Comparison of ENCODE assay signal across 9 cellular contexts in the genomic region with DNA sequence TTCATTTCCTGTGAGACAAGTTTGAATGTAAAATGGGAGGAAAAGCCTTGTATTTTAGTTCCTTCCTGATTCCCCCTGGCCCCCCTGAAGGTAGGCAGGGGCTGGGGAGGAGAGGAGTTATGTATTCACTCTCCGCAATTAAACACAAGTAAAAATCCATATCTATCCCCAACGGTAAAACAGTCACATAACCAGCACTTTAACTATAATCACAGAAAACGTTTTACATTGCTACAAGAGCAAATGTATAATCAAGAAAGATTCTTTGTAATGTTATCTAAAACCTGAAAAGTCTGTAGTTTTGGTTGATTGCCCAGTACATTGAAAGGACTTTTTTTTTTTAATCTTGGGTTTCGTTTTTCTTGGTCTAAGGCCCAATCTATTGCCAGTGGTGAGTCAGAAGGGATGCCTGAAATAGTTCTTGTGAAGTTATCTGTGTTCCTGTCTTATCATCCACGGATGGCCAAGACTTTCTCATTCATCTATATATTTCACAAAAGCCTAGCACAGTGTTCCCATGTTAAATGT. TPM values are rescaled to one million over a fixed set of nuclear protein-coding genes. Genes with fewer than 3 reads are reported as not detected.
DNase-seq lines count a peak whose midpoint lies in the region; ATAC-seq and TF ChIP-seq lines count a peak whose summit lies in the region.
"Had no signal": no experiment of that assay in that cellular context is flagged by ENCODE, and none has a peak within 500 bp of the region (broad histone marks: within the 10 kb centered on the region; RNA-seq: fewer than 3 reads in every experiment).

No MANE protein-coding gene starts in this region.

- WGBS in testis, 2 donors, result 23% methylated on average over 5 of the region's 5 CpGs

- no peak for TF ChIP-seq CTCF in cardiac muscle cell (IDR thresholded peaks at IDR 0.05; ENCODE audit: low read depth, low read length)
- no peak for TF ChIP-seq CTCF in RWPE1 (conservative IDR thresholded peaks at IDR 0.05; ENCODE audit: low read depth)
- no peak for TF ChIP-seq CTCF in foreskin fibroblast (IDR thresholded peaks at IDR 0.05; ENCODE audit: low read depth, low read length)
- TF ChIP-seq CTCF in testis (IDR thresholded peaks at IDR 0.05), result no peak

- no peaks in the 10 kb centered on the region for H3K9me2 ChIP-seq in Karpas-422 (replicated peaks; ENCODE audit: insufficient read depth, low read length)

- H3K79me2 ChIP-seq in Karpas-422 (ENCODE audit: low read length), result no peaks in the 10 kb centered on the region

- H3K27ac ChIP-seq in cardiac muscle cell (peak overlapping the region; percentile 56), RWPE1 (no peak overlapping the region), testis (peak overlapping the region; percentile 80), Karpas-422 (ENCODE audit: low read length) (no peak overlapping the region)

- TF ChIP-seq POLR2A in testis (IDR thresholded peaks at IDR 0.05), result no peak

- POLR2A ChIA-PET in RWPE1 (lab: Yijun Ruan, JAX; ENCODE audit: low non-redundant PET), result no interaction called here

- intact Hi-C loops in left ventricle myocardium superior (cut with micrococcal nuclease) (no loop called here), testis (cut with DNase I; ENCODE audit: low total_unique reads) (no loop called here)

- no peak overlapping the region for H3K4me2 ChIP-seq in Karpas-422 (ENCODE audit: low read depth, low read length, poor library complexity, severe bottlenecking)

- no peaks in the 10 kb centered on the region for H3K9me3 ChIP-seq in cardiac muscle cell (ENCODE audit: low read depth)
- no peaks in the 10 kb centered on the region for H3K9me3 ChIP-seq in testis
- H3K9me3 ChIP-seq in Karpas-422 (ENCODE audit: low read length), result no peaks in the 10 kb centered on the region

- no peak overlapping the region for H2AFZ ChIP-seq in Karpas-422 (ENCODE audit: low read length)

- H3K4me1 ChIP-seq in cardiac muscle cell (ENCODE audit: low read depth) (no peaks in the 10 kb centered on the region), testis (peaks cover 10% of the 10 kb centered on the region), Karpas-422 (ENCODE audit: low read length) (no peaks in the 10 kb centered on the region)

- DNase-seq in cardiac muscle cell (ENCODE audit: low read depth in 1 of 2, low spot score in 1 of 2), result peak in 1 of 2 donors; percentile 92
- DNase-seq in left ventricle myocardium superior, result no peak
- DNase-seq in RWPE1 (ENCODE audit: low spot score), result peak; percentile 58
- DNase-seq in foreskin fibroblast, result peak; percentile 69 to 86
- DNase-seq in testis, result peak; percentile 34
- DNase-seq in Karpas-422, result no peak
- no peak for DNase-seq in stimulated activated CD8-positive, alpha-beta memory T cell treated with anti-CD3 and anti-CD28 coated beads, Interleukin-4, amount 100 ng/mL, for 48 hours
- DNase-seq: C1 segment of cervical spinal cord had no signal

- H3K27me3 ChIP-seq in cardiac muscle cell, result no peaks in the 10 kb centered on the region
- H3K27me3 ChIP-seq in testis, result no peaks in the 10 kb centered on the region
- no peaks in the 10 kb centered on the region for H3K27me3 ChIP-seq in Karpas-422 (ENCODE audit: low read length)

- no peak overlapping the region for H3K4me3 ChIP-seq in cardiac muscle cell
- no peak overlapping the region for H3K4me3 ChIP-seq in foreskin fibroblast (ENCODE audit: low read depth in 1 of 2, low read length in 2 of 2)
- no peak overlapping the region for H3K4me3 ChIP-seq in testis
- no peak overlapping the region for H3K4me3 ChIP-seq in Karpas-422 (ENCODE audit: low read length)

- H4K20me1 ChIP-seq in Karpas-422 (ENCODE audit: insufficient read depth, low read depth, low read length), result no peaks in the 10 kb centered on the region

- H3K9ac ChIP-seq in Karpas-422 (ENCODE audit: low read length), result no peak overlapping the region

- H3K36me3 ChIP-seq in cardiac muscle cell, result no peaks in the 10 kb centered on the region
- H3K36me3 ChIP-seq in testis (ENCODE audit: low read depth, missing control alignments), result no peaks in the 10 kb centered on the region
- H3K36me3 ChIP-seq in Karpas-422 (ENCODE audit: insufficient read depth, low read length), result no peaks in the 10 kb centered on the region

- CTCF ChIA-PET in RWPE1 (lab: Yijun Ruan, JAX), result no interaction called here

- ATAC-seq in left ventricle myocardium superior (no peak), HG02642 (IDR thresholded peaks at IDR 0.05; ENCODE audit: poor library complexity, unreplicated experiment) (no peak)

RNA-seq across cellular contexts. Expression of gene CCNYL1, which starts 34.5 kb away (rescaled TPM):
- total RNA-seq in cardiac muscle cell, result 5.7 and 7.4 TPM in 2 replicates
- polyA plus RNA-seq in cardiac muscle cell, result 6.8 and 9.8 TPM in 2 replicates
- 8.3 TPM for total RNA-seq in left ventricle myocardium superior
- 10 to 100 TPM; 13.8 to 25.6 TPM for total RNA-seq in testis
- 32.5 TPM for polyA plus RNA-seq in testis (ENCODE audit: insufficient read depth, low read depth, low replicate concordance)
- total RNA-seq in Karpas-422 (2014; rRNA removed; shearing (Covaris generic); ENCODE audit: low replicate concordance), result 12.6 and 30.5 TPM in 2 replicates

RNA-seq across cellular contexts. Expression of gene METTL21A, which starts 51.7 kb away (rescaled TPM):
- 39.8 and 50.7 TPM in 2 replicates for total RNA-seq in cardiac muscle cell
- 49.3 and 55.9 TPM in 2 replicates for polyA plus RNA-seq in cardiac muscle cell
- 21.9 TPM for total RNA-seq in left ventricle myocardium superior
- 10 to 100 TPM in 1 of 2 donors, 1 to 10 TPM in 1; 7.8 to 14.9 TPM for total RNA-seq in testis
- polyA plus RNA-seq in testis (ENCODE audit: insufficient read depth, low read depth, low replicate concordance), result 14.6 TPM
- 67.9 and 76.3 TPM in 2 replicates for total RNA-seq in Karpas-422 (2014; rRNA removed; shearing (Covaris generic); ENCODE audit: low replicate concordance)

Comparison
In these comparisons a context has a peak if more than half of its experiments do, and no peak if none do; other contexts are left out.
1. DNase-seq: peak in RWPE1 (single experiment), foreskin fibroblast (2 of 2) and testis (single experiment); none in left ventricle myocardium superior (single experiment), Karpas-422 (single experiment) and stimulated activated CD8-positive, alpha-beta memory T cell treated with anti-CD3 and anti-CD28 coated beads, Interleukin-4, amount 100 ng/mL, for 48 hours (single experiment).
2. H3K27ac ChIP-seq: peak in cardiac muscle cell (single experiment) and testis (2 of 2); none in RWPE1 (single experiment) and Karpas-422 (single experiment).